ENCODE assay signal across 1 cellular context in the genomic region with DNA sequence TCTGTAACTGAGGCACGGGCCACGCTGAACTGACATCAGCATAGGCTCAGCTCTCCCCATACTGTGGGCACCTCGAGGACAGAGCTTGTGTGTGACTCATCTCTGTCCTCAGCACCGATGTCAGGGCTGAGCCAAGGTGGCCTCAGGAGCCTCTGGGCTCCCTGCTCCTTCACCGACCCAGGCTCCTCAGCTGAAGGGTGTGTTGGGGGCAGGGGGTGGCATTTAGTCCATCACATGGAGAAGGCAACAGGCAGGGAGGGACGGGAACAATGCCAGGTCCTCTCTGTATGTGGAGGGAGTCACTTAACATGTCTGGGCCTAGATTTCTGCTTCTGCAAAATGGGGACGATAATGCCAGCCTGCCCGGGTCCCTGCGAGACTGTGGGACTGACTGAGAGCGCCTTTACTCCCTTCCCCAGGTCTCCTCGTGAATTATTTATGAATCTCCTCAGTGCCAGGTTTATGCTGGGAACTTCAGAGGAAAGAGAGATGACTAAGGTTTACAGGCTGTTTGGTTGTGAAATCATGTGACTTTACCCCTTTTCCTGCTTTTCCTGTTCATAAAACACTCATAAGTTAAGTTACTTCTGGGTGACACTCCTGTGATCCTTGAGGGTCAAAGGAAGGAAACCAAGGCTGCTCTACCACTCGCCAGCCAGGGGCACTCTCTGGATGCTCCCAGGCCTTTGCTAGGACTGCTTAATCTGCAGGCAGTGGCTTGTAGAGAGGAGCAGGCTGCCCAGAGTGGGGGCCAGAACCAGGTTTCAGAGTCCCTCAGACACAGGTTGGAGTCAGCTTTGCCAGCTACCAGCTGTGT.
TF ChIP-seq lines count a peak whose summit lies in the region.

No MANE protein-coding gene starts in this region.

TF ChIP-seq in GM23338, 12 proteins besides CTCF, POLR2A, EP300 and RAD21 (continued from another document):
- TF ChIP-seq, protein P1, sequence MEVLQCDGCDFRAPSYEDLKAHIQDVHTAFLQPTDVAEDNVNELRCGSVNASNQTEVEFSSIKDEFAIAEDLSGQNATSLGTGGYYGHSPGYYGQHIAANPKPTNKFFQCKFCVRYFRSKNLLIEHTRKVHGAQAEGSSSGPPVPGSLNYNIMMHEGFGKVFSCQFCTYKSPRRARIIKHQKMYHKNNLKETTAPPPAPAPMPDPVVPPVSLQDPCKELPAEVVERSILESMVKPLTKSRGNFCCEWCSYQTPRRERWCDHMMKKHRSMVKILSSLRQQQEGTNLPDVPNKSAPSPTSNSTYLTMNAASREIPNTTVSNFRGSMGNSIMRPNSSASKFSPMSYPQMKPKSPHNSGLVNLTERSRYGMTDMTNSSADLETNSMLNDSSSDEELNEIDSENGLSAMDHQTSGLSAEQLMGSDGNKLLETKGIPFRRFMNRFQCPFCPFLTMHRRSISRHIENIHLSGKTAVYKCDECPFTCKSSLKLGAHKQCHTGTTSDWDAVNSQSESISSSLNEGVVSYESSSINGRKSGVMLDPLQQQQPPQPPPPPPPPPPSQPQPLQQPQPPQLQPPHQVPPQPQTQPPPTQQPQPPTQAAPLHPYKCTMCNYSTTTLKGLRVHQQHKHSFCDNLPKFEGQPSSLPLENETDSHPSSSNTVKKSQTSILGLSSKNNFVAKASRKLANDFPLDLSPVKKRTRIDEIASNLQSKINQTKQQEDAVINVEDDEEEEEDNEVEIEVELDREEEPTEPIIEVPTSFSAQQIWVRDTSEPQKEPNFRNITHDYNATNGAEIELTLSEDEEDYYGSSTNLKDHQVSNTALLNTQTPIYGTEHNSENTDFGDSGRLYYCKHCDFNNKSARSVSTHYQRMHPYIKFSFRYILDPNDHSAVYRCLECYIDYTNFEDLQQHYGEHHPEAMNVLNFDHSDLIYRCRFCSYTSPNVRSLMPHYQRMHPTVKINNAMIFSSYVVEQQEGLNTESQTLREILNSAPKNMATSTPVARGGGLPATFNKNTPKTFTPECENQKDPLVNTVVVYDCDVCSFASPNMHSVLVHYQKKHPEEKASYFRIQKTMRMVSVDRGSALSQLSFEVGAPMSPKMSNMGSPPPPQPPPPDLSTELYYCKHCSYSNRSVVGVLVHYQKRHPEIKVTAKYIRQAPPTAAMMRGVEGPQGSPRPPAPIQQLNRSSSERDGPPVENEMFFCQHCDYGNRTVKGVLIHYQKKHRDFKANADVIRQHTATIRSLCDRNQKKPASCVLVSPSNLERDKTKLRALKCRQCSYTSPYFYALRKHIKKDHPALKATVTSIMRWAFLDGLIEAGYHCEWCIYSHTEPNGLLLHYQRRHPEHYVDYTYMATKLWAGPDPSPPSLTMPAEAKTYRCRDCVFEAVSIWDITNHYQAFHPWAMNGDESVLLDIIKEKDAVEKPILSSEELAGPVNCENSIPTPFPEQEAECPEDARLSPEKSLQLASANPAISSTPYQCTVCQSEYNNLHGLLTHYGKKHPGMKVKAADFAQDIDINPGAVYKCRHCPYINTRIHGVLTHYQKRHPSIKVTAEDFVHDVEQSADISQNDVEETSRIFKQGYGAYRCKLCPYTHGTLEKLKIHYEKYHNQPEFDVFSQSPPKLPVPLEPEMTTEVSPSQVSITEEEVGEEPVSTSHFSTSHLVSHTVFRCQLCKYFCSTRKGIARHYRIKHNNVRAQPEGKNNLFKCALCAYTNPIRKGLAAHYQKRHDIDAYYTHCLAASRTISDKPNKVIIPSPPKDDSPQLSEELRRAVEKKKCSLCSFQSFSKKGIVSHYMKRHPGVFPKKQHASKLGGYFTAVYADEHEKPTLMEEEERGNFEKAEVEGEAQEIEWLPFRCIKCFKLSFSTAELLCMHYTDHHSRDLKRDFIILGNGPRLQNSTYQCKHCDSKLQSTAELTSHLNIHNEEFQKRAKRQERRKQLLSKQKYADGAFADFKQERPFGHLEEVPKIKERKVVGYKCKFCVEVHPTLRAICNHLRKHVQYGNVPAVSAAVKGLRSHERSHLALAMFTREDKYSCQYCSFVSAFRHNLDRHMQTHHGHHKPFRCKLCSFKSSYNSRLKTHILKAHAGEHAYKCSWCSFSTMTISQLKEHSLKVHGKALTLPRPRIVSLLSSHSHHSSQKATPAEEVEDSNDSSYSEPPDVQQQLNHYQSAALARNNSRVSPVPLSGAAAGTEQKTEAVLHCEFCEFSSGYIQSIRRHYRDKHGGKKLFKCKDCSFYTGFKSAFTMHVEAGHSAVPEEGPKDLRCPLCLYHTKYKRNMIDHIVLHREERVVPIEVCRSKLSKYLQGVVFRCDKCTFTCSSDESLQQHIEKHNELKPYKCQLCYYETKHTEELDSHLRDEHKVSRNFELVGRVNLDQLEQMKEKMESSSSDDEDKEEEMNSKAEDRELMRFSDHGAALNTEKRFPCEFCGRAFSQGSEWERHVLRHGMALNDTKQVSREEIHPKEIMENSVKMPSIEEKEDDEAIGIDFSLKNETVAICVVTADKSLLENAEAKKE (CRISPR knock-in tag; IDR thresholded peaks at IDR 0.05), result no peak
- TF ChIP-seq, protein P2, sequence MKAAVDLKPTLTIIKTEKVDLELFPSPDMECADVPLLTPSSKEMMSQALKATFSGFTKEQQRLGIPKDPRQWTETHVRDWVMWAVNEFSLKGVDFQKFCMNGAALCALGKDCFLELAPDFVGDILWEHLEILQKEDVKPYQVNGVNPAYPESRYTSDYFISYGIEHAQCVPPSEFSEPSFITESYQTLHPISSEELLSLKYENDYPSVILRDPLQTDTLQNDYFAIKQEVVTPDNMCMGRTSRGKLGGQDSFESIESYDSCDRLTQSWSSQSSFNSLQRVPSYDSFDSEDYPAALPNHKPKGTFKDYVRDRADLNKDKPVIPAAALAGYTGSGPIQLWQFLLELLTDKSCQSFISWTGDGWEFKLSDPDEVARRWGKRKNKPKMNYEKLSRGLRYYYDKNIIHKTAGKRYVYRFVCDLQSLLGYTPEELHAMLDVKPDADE (IDR thresholded peaks at IDR 0.05), result no peak
TF ChIP-seq in GM23338: peak in this region for 0.
